31 cellular contexts compared by ENCODE assay signal in genomic region chr4:82691431-82691830, GRCh38.
"Had no signal": no experiment of that assay in that cellular context is flagged by ENCODE, and none has a peak within 500 bp of the region (broad histone marks: within the 10 kb centered on the region; RNA-seq: fewer than 3 reads in every experiment).

No MANE protein-coding gene starts in this region.

- DNase-seq: central memory CD4-positive, alpha-beta T cell; effector memory CD4-positive, alpha-beta T cell; foreskin keratinocyte; heart right ventricle; hippocampal formation; left colon; mesenchymal stem cell; mucosa of descending colon; naive B cell; nucleus accumbens; ovary; psoas muscle; retina; right lobe of liver; small intestine; stimulated activated CD4-positive, alpha-beta T cell treated with anti-CD3 and anti-CD28 coated beads, Interleukin-12 subunit alpha, Interleukin-12 subunit beta, amount 100 ng/mL, for 4 hours; stimulated activated CD4-positive, alpha-beta T cell treated with anti-CD3 and anti-CD28 coated beads, Interleukin-1b, Interleukin-23, amount 100 ng/mL, for 48 hours; stimulated activated CD4-positive, alpha-beta T cell treated with anti-CD3 and anti-CD28 coated beads, Interleukin-4, amount 100 ng/mL, for 1 hour; stimulated activated CD8-positive, alpha-beta memory T cell treated with anti-CD3 and anti-CD28 coated beads, Interleukin-4, amount 100 ng/mL, for 48 hours; stimulated activated naive CD4-positive, alpha-beta T cell; substantia nigra; testis; tibial artery had no signal

- H3K27me3 Mint-ChIP-seq: dendritic cell treated with granulocyte-macrophage colony-stimulating factor and Interleukin-4, amounts not matched to agents 40 ng/mL and 50 ng/mL, for 4 days; naive B cell; natural killer cell treated with Interleukin-12 subunit alpha and Interleukin-12 subunit beta and Interleukin-15 and Interleukin-18, amount 100 ng/mL, for 72 hours; type B pancreatic cell had no signal

- ATAC-seq: foreskin keratinocyte, gastroesophageal sphincter, left colon, mucosa of descending colon, psoas muscle had no signal

- H3K4me1 Mint-ChIP-seq: naive B cell had no signal

- FAIRE-seq: colon, islet of Langerhans, small intestine had no signal

- H3K4me1 ChIP-seq: foreskin keratinocyte, gastroesophageal sphincter, psoas muscle, right lobe of liver, tibial artery had no signal

- H3K9me3 ChIP-seq: gastroesophageal sphincter, heart right ventricle, mucosa of descending colon, ovary, psoas muscle, right lobe of liver, testis, tibial artery had no signal

- H3K27ac Mint-ChIP-seq: dendritic cell treated with granulocyte-macrophage colony-stimulating factor and Interleukin-4, amounts not matched to agents 40 ng/mL and 50 ng/mL, for 4 days; mesothelial cell of epicardium; natural killer cell treated with Interleukin-12 subunit alpha and Interleukin-12 subunit beta and Interleukin-15 and Interleukin-18, amount 100 ng/mL, for 72 hours; type B pancreatic cell had no signal

- H3K4me3 Mint-ChIP-seq: dendritic cell treated with granulocyte-macrophage colony-stimulating factor and Interleukin-4, amounts not matched to agents 40 ng/mL and 50 ng/mL, for 4 days; mesothelial cell of epicardium; naive B cell; natural killer cell treated with Interleukin-12 subunit alpha and Interleukin-12 subunit beta and Interleukin-15 and Interleukin-18, amount 100 ng/mL, for 72 hours; type B pancreatic cell had no signal

- H3K9me3 Mint-ChIP-seq: dendritic cell treated with granulocyte-macrophage colony-stimulating factor and Interleukin-4, amounts not matched to agents 40 ng/mL and 50 ng/mL, for 4 days; mesothelial cell of epicardium; natural killer cell treated with Interleukin-12 subunit alpha and Interleukin-12 subunit beta and Interleukin-15 and Interleukin-18, amount 100 ng/mL, for 72 hours; type B pancreatic cell had no signal

- H3K4me3 ChIP-seq: gastroesophageal sphincter, heart right ventricle, lung, mucosa of descending colon, ovary, psoas muscle, right lobe of liver, testis, tibial artery had no signal

- H3K36me3 ChIP-seq: heart right ventricle, ovary, right lobe of liver, tibial artery had no signal

- H3K27me3 ChIP-seq: foreskin keratinocyte, gastroesophageal sphincter, heart right ventricle, ovary, right lobe of liver, testis, tibial artery had no signal

- H3K27ac ChIP-seq: foreskin keratinocyte, gastroesophageal sphincter, heart right ventricle, ovary, psoas muscle, right lobe of liver, testis, tibial artery had no signal

- H3K36me3 Mint-ChIP-seq: naive B cell; natural killer cell treated with Interleukin-12 subunit alpha and Interleukin-12 subunit beta and Interleukin-15 and Interleukin-18, amount 100 ng/mL, for 72 hours had no signal
